ENCODE assay signal across 10 cellular contexts in the genomic region with DNA sequence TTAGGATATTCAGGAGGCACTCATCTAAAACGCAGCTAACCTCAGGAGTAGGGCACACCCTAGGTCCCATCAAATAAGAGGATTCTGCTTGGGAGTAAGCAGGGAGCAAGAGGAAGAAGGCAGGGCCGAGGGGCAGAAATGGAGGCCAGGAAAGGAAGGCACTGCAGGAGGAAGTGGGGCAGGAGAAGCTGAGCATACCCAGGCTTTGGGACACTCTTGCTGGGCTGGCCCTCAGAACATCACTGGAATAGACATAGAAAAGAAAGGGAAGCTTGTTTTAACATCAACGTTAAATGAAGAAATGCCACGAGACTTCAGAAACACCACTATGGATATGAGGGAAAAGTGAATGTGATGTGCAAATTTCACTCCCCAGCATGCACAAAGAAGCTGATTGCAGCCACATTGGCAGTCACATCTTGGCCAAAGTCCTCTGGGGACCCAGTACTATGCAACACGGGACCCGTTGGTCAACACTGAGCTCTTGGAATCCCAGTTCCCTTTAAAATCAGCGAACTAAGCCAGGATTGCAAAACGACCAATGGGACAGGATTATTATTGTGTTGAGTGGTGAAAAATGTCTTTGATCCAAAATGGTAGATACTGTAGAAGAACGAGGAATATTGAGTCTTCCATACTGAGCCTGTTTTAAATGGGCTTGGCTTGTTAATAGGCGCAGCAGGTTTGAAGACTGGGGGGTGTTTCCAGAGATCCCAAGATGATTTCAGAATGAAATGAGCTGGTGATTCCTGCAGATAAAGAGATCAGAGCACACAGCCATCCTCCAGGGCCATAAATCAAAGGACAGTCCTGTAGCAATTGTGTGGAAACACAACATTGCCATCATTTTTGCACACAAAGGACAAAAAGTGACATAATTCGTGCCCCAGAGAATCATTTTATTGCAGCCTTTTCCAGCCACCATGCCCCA.
DNase-seq lines count a peak whose midpoint lies in the region; ATAC-seq and TF ChIP-seq lines count a peak whose summit lies in the region.
"Had no signal": no experiment of that assay in that cellular context is flagged by ENCODE, and none has a peak within 500 bp of the region (broad histone marks: within the 10 kb centered on the region; RNA-seq: fewer than 3 reads in every experiment).

No MANE protein-coding gene starts in this region.

- peaks cover 14 to 53% of the 10 kb centered on the region in 2 donors for H3K36me3 Mint-ChIP-seq in activated naive CD4-positive, alpha-beta T cell treated with anti-CD3 and anti-CD28 coated beads, Interleukin-2, amount 50 U/mL, for 72 hours

- no peaks in the 10 kb centered on the region for H3K36me3 ChIP-seq in lower lobe of right lung
- H3K36me3 ChIP-seq in upper lobe of right lung: no peaks in the 10 kb centered on the region

- H3K27ac ChIP-seq in caudate nucleus (ENCODE audit: low read depth, low read length) (peak overlapping the region; percentile 71), lower lobe of right lung (peak overlapping the region; percentile 93), upper lobe of right lung (peak overlapping the region; percentile 95)
- H3K27ac ChIP-seq: KMS-11 had no signal

- peaks cover 8 to 16% of the 10 kb centered on the region in 2 donors for H3K9me3 Mint-ChIP-seq in activated naive CD4-positive, alpha-beta T cell treated with anti-CD3 and anti-CD28 coated beads, Interleukin-2, amount 50 U/mL, for 72 hours

- H3K4me3 ChIP-seq in lower lobe of right lung (no peak overlapping the region), upper lobe of right lung (no peak overlapping the region)

- no peaks in the 10 kb centered on the region for H3K27me3 ChIP-seq in lower lobe of right lung (ENCODE audit: low read depth)
- no peaks in the 10 kb centered on the region for H3K27me3 ChIP-seq in upper lobe of right lung

- ATAC-seq in activated naive CD4-positive, alpha-beta T cell treated with anti-CD3 and anti-CD28 coated beads, Interleukin-2, amount 50 U/mL, for 72 hours: no peak
- ATAC-seq in lower lobe of right lung: no peak
- peak; percentile 3 for ATAC-seq in upper lobe of right lung
- no peak for ATAC-seq in GM19463 (IDR thresholded peaks at IDR 0.05; ENCODE audit: unreplicated experiment)
- no peak for ATAC-seq in GM21423 (IDR thresholded peaks at IDR 0.05; ENCODE audit: unreplicated experiment)
- ATAC-seq in GM19035 (IDR thresholded peaks at IDR 0.05; ENCODE audit: unreplicated experiment): no peak

- H3K4me1 ChIP-seq in lower lobe of right lung: peaks cover 81% of the 10 kb centered on the region
- H3K4me1 ChIP-seq in upper lobe of right lung: peaks cover 61% of the 10 kb centered on the region

- H3K9me3 ChIP-seq in lower lobe of right lung: no peaks in the 10 kb centered on the region
- no peaks in the 10 kb centered on the region for H3K9me3 ChIP-seq in upper lobe of right lung

- peak overlapping the region; percentile 71 to 91 for H3K27ac Mint-ChIP-seq in activated naive CD4-positive, alpha-beta T cell treated with anti-CD3 and anti-CD28 coated beads, Interleukin-2, amount 50 U/mL, for 72 hours

- intact Hi-C loops in lower lobe of right lung (cut with DNase I): no loop called here
- intact Hi-C loops in upper lobe of right lung (cut with DNase I): no loop called here

- TF ChIP-seq CTCF in lower lobe of right lung (IDR thresholded peaks at IDR 0.05) (no peak), upper lobe of right lung (IDR thresholded peaks at IDR 0.05) (no peak)

- peak in 1 of 2 donors; percentile 21 for DNase-seq in activated naive CD4-positive, alpha-beta T cell treated with anti-CD3 and anti-CD28 coated beads, Interleukin-2, amount 50 U/mL, for 72 hours (ENCODE audit: low spot score in 2 of 2)
- no peak for DNase-seq in activated naive CD4-positive, alpha-beta T cell (lab: John Stamatoyannopoulos, UW)
- DNase-seq in caudate nucleus (lab: John Stamatoyannopoulos, UW) (no peak), lower lobe of right lung (peak; percentile 67), upper lobe of right lung (peak; percentile 68)
- DNase-seq: cortex of kidney had no signal

Comparison
In these comparisons a context has a peak if more than half of its experiments do, and no peak if none do; other contexts are left out.
1. DNase-seq: peak in lower lobe of right lung (single experiment) and upper lobe of right lung (single experiment); none in activated naive CD4-positive, alpha-beta T cell (0 of 4) and caudate nucleus (0 of 61).
2. Peak in every context shown above with its lines, with median percentiles within 50 percentile points of each other: H3K27ac ChIP-seq.